ENCODE assay signal across 15 cellular contexts in genomic region chr3:125353128-125353527, GRCh38.
"Had no signal": no experiment of that assay in that cellular context is flagged by ENCODE, and none has a peak within 500 bp of the region (broad histone marks: within the 10 kb centered on the region; RNA-seq: fewer than 3 reads in every experiment).

No MANE protein-coding gene starts in this region.

- DNase-seq: activated CD4-positive, alpha-beta memory T cell treated with anti-CD3 and anti-CD28 coated beads for 36 hours; activated CD4-positive, CD25-positive, alpha-beta regulatory T cell treated with anti-CD3 and anti-CD28 coated beads, Interleukin-2, amount 50 U/mL, for 72 hours; activated gamma-delta T cell; kidney; left ventricle myocardium superior; mesendoderm; ovary; stimulated activated CD4-positive, alpha-beta T cell treated with anti-CD3 and anti-CD28 coated beads, Interleukin-4, amount 100 ng/mL, for 24 hours; stomach; T-helper 2 cell had no signal

- H3K4me3 ChIP-seq: cardiac muscle cell, gastroesophageal sphincter, ovary, stomach, thoracic aorta had no signal

- H3K27me3 ChIP-seq: cardiac muscle cell, gastroesophageal sphincter, ovary, stomach had no signal

- H3K36me3 ChIP-seq: cardiac muscle cell, gastroesophageal sphincter, ovary, stomach, thoracic aorta had no signal

- H3K27me3 Mint-ChIP-seq: activated CD4-positive, alpha-beta memory T cell treated with anti-CD3 and anti-CD28 coated beads for 36 hours had no signal

- H3K27ac Mint-ChIP-seq: activated CD4-positive, alpha-beta memory T cell treated with anti-CD3 and anti-CD28 coated beads for 36 hours had no signal

- H3K9me3 Mint-ChIP-seq: activated CD4-positive, alpha-beta memory T cell treated with anti-CD3 and anti-CD28 coated beads for 36 hours had no signal

- H3K9me3 ChIP-seq: gastroesophageal sphincter, ovary, stomach, thoracic aorta had no signal

- H3K27ac ChIP-seq: cardiac muscle cell, gastroesophageal sphincter, ovary, stomach, thoracic aorta had no signal

- H3K4me3 Mint-ChIP-seq: activated CD4-positive, alpha-beta memory T cell treated with anti-CD3 and anti-CD28 coated beads for 36 hours; neural crest cell had no signal

- ATAC-seq: gastroesophageal sphincter, left ventricle myocardium superior, SK-N-SH treated with all-trans-retinoic acid at 6 μM for 48 hours had no signal
